25 cellular contexts compared by ENCODE assay signal in the genomic region with DNA sequence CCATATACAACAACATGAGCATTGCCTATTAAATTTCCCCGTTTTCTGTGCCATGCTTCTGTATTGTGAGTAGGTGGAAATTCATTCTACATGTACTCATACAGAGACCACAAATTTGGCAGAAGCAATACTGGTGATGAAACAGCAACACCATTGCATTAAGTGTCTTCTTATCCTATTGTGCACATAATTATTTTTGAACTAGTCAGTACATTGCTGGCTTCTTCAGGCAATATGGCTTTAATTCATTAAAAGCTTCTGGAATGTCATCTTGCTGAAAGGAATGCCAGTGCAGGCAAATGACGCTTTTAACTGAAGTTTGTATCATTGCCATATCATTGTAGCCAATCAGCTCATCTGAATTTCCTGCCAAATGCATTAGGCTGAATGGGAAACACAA.
DNase-seq lines count a peak whose midpoint lies in the region; ATAC-seq, FAIRE-seq and TF ChIP-seq lines count a peak whose summit lies in the region.
"Had no signal": no experiment of that assay in that cellular context is flagged by ENCODE, and none has a peak within 500 bp of the region (broad histone marks: within the 10 kb centered on the region; RNA-seq: fewer than 3 reads in every experiment).

No MANE protein-coding gene starts in this region.

- H3K4me1 Mint-ChIP-seq in CD8-positive, alpha-beta memory T cell = no peaks in the 10 kb centered on the region
- H3K4me1 Mint-ChIP-seq: immature natural killer cell had no signal

- CTCF ChIA-PET in CD8-positive, alpha-beta memory T cell (lab: Charles Lee) = no interaction called here

- TF ChIP-seq CTCF in D721Med (IDR thresholded peaks at IDR 0.05; ENCODE audit: insufficient read depth, missing control alignments) = no peak
- TF ChIP-seq CTCF in left lung (IDR thresholded peaks at IDR 0.05) = no peak
- TF ChIP-seq CTCF in ovary (IDR thresholded peaks at IDR 0.05) = no peak

- 53 to 67% (median 63%) methylated on average over 2 of the region's 2 CpGs for WGBS in ovary, 3 donors

- H3K36me3 ChIP-seq in MG63 (no peaks in the 10 kb centered on the region), left lung (no peaks in the 10 kb centered on the region), ovary (no peaks in the 10 kb centered on the region)
- no peaks in the 10 kb centered on the region for H3K36me3 ChIP-seq in CD8-positive, alpha-beta memory T cell (ENCODE audit: insufficient read depth, low read length)
- H3K36me3 ChIP-seq: HAP-1, neutrophil had no signal

- H3K27me3 Mint-ChIP-seq in CD8-positive, alpha-beta memory T cell = peaks cover 0 to 1% of the 10 kb centered on the region in 2 donors
- H3K27me3 Mint-ChIP-seq: brain; stimulated activated naive CD8-positive, alpha-beta T cell treated with anti-CD3 and anti-CD28 coated beads, Interleukin-15, Interleukin-2, amounts not matched to agents 100 ng/mL and 50 ng/mL, for 24 hours had no signal

- H3K9me3 ChIP-seq in MG63 (no peaks in the 10 kb centered on the region), left lung (no peaks in the 10 kb centered on the region), ovary (no peaks in the 10 kb centered on the region)
- no peaks in the 10 kb centered on the region for H3K9me3 ChIP-seq in CD8-positive, alpha-beta memory T cell (ENCODE audit: low read length)
- H3K9me3 ChIP-seq: HAP-1, neutrophil had no signal

- no peaks in the 10 kb centered on the region for H3K27me3 ChIP-seq in MG63
- no peaks in the 10 kb centered on the region for H3K27me3 ChIP-seq in left lung
- H3K27me3 ChIP-seq in CD8-positive, alpha-beta memory T cell (ENCODE audit: insufficient read depth, low read length, poor library complexity, severe bottlenecking) = no peaks in the 10 kb centered on the region
- no peaks in the 10 kb centered on the region for H3K27me3 ChIP-seq in ovary
- H3K27me3 ChIP-seq: neutrophil had no signal

- DNase-seq in D721Med (ENCODE audit: insufficient read length, low spot score) (no peak), MG63 (peak; percentile 42), cerebellar cortex (ENCODE audit: low spot score) (peak; percentile 12), left lung (no peak), HuH-7.5 (ENCODE audit: low spot score) (no peak), NCI-H2107 (lab: John Stamatoyannopoulos, UW) (no peak), ovary (no peak)
- no peak for DNase-seq in CD8-positive, alpha-beta memory T cell
- DNase-seq: activated CD8-positive, alpha-beta memory T cell treated with anti-CD3 and anti-CD28 coated beads for 24 hours; activated effector memory CD4-positive, alpha-beta T cell treated with anti-CD3 and anti-CD28 coated beads, Interleukin-2, amount 50 U/mL, for 16 hours; DMS79 treated with DMSO at 0.1 percent for 48 hours; effector CD8-positive, alpha-beta T cell; immature natural killer cell; KBM-7; NCI-H1694; NCI-H510A; small intestine; WERI-Rb-1 had no signal

- peaks cover 0 to 2% (median 0%) of the 10 kb centered on the region in 5 donors for H3K9me3 Mint-ChIP-seq in CD8-positive, alpha-beta memory T cell
- H3K9me3 Mint-ChIP-seq: immature natural killer cell; stimulated activated naive CD8-positive, alpha-beta T cell treated with anti-CD3 and anti-CD28 coated beads, Interleukin-15, Interleukin-2, amounts not matched to agents 100 ng/mL and 50 ng/mL, for 24 hours had no signal

- H3K36me3 Mint-ChIP-seq in CD8-positive, alpha-beta memory T cell = peaks cover 0 to under 1% (median under 1%) of the 10 kb centered on the region in 3 donors
- H3K36me3 Mint-ChIP-seq: immature natural killer cell had no signal

- no peak overlapping the region for H3K4me3 Mint-ChIP-seq in CD8-positive, alpha-beta memory T cell
- H3K4me3 Mint-ChIP-seq: CD14-positive monocyte; immature natural killer cell; stimulated activated naive CD8-positive, alpha-beta T cell treated with anti-CD3 and anti-CD28 coated beads, Interleukin-15, Interleukin-2, amounts not matched to agents 100 ng/mL and 50 ng/mL, for 24 hours had no signal

- H3K27ac Mint-ChIP-seq in CD8-positive, alpha-beta memory T cell = no peak overlapping the region
- H3K27ac Mint-ChIP-seq: immature natural killer cell; stimulated activated naive CD8-positive, alpha-beta T cell treated with anti-CD3 and anti-CD28 coated beads, Interleukin-15, Interleukin-2, amounts not matched to agents 100 ng/mL and 50 ng/mL, for 24 hours had no signal

- TF ChIP-seq EP300 in ovary (IDR thresholded peaks at IDR 0.05) = no peak

- intact Hi-C loops in left lung (cut with DNase I) (no loop called here), ovary (cut with DNase I) (no loop called here)

- H3K4me1 ChIP-seq in left lung (peaks cover 0 to 4% of the 10 kb centered on the region in 2 donors), ovary (ENCODE audit: insufficient read depth) (peaks cover 11% of the 10 kb centered on the region)
- H3K4me1 ChIP-seq in CD8-positive, alpha-beta memory T cell (ENCODE audit: insufficient read depth, low read length) = no peaks in the 10 kb centered on the region
- H3K4me1 ChIP-seq: HAP-1 had no signal

- no peak overlapping the region for H3K27ac ChIP-seq in left lung
- no peak overlapping the region for H3K27ac ChIP-seq in CD8-positive, alpha-beta memory T cell (ENCODE audit: low read depth, low read length)
- no peak overlapping the region for H3K27ac ChIP-seq in ovary
- H3K27ac ChIP-seq: neutrophil had no signal

- no peak for TF ChIP-seq POLR2A in ovary (IDR thresholded peaks at IDR 0.05)

- H3K4me3 ChIP-seq in MG63 = no peak overlapping the region
- H3K4me3 ChIP-seq in left lung = no peak overlapping the region
- H3K4me3 ChIP-seq in CD8-positive, alpha-beta memory T cell (ENCODE audit: low read length) = no peak overlapping the region
- no peak overlapping the region for H3K4me3 ChIP-seq in ovary
- H3K4me3 ChIP-seq: GM12878, HAP-1 had no signal

- peak; percentile 38 for FAIRE-seq in D721Med (lab: Jason Lieb, UNC)
- FAIRE-seq: GM12878, small intestine, urothelium cell line had no signal

- POLR2A ChIA-PET in CD8-positive, alpha-beta memory T cell (lab: Charles Lee) = no interaction called here

- ATAC-seq in left lung = peak; percentile 33
- ATAC-seq: GM12878 had no signal

Comparison
In these comparisons a context has a peak if more than half of its experiments do, and no peak if none do; other contexts are left out.
1. DNase-seq: peak in MG63 (single experiment) and cerebellar cortex (single experiment); none in D721Med (single experiment), left lung (0 of 2), CD8-positive, alpha-beta memory T cell (0 of 5), HuH-7.5 (single experiment), NCI-H2107 (single experiment) and ovary (0 of 5).